13 cellular contexts compared by ENCODE assay signal in the genomic region with DNA sequence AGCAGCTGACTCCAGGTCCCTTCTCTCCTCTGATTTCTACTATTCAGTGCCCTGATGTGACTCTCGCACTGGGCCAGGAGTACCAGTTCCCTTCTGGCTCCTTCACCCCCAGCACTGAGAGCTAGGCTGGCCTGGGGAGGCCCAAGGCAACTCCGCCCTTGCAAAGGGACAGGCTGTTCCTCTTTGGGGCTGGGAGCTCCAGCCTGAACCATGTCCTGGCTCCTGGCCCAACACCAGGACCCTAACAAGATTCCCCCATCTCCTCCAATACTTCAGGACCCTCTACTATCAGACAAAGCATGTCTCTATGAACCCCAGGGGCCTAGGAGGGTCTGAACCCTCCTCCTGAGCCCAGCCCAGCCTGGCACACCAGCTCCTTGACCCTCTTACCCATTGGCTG. TPM values are rescaled to one million over a fixed set of nuclear protein-coding genes. Genes with fewer than 3 reads are reported as not detected.
A peak's percentile ranks its signal among the peaks of the same experiment; 100 is the strongest.
DNase-seq lines count a peak whose midpoint lies in the region; ATAC-seq and TF ChIP-seq lines count a peak whose summit lies in the region.
"Had no signal": no experiment of that assay in that cellular context is flagged by ENCODE, and none has a peak within 500 bp of the region (broad histone marks: within the 10 kb centered on the region; RNA-seq: fewer than 3 reads in every experiment).

No MANE protein-coding gene starts in this region.

- no TSS peak for BruUV-seq in A673 (replicated peaks; lab: Mats Ljungman, UMichigan)

- peak overlapping the region; percentile 55 for H2AK5ac ChIP-seq in trophoblast cell (ENCODE audit: low read length)

- H3K4me3 ChIP-seq in A673 (ENCODE audit: low read depth, low read length, poor library complexity, severe bottlenecking) (no peak overlapping the region), fibroblast of villous mesenchyme (ENCODE audit: low read depth, low read length) (peak overlapping the region; percentile 8), trophoblast cell (ENCODE audit: low read depth, low read length) (no peak overlapping the region)
- H3K4me3 ChIP-seq: psoas muscle had no signal

- DNase-seq in A673 (ENCODE audit: low spot score), result no peak
- peak; percentile 33 for DNase-seq in M059J (ENCODE audit: low read depth)
- DNase-seq in fibroblast of villous mesenchyme (ENCODE audit: low read depth), result peak; percentile 33
- no peak for DNase-seq in trophoblast cell
- DNase-seq in activated T-cell treated with anti-CD3 and anti-CD28 coated beads for 4 hours, result no peak
- no peak for DNase-seq in stimulated activated CD4-positive, alpha-beta T cell treated with anti-CD3 and anti-CD28 coated beads, Interleukin-2, amount 100 ng/mL, for 48 hours
- DNase-seq: activated CD8-positive, alpha-beta T cell treated with anti-CD3 and anti-CD28 coated beads for 36 hours; NCI-H1105; stimulated activated CD4-positive, alpha-beta T cell treated with anti-CD3 and anti-CD28 coated beads, Interleukin-2, amount 100 ng/mL, for 24 hours had no signal

- peak overlapping the region; percentile 55 for H2BK120ac ChIP-seq in trophoblast cell (ENCODE audit: insufficient read depth, low read length, poor library complexity)

- peak overlapping the region; percentile 38 for H3K14ac ChIP-seq in trophoblast cell (ENCODE audit: low read length)

- H4K91ac ChIP-seq in trophoblast cell (ENCODE audit: low read depth, low read length), result peak overlapping the region; percentile 48

- CTCF ChIA-PET in A673 (lab: Charles Lee), result interaction anchor here (0.6 to 1.6 kb wide), 8 partner anchors 13 to 1366 kb away, joined by 3 to 5 read pairs (median 3); a partner anchor contains a TSS

- peak overlapping the region; percentile 35 for H3K4ac ChIP-seq in trophoblast cell (ENCODE audit: low read depth, low read length)

- H3K4me2 ChIP-seq in trophoblast cell (ENCODE audit: low read length), result no peak overlapping the region

- peak overlapping the region; percentile 75 for H2BK12ac ChIP-seq in trophoblast cell (ENCODE audit: low read length)

- H3K9ac ChIP-seq in trophoblast cell (ENCODE audit: low read length), result no peak overlapping the region

- H3K79me1 ChIP-seq in trophoblast cell (ENCODE audit: low read length), result peaks cover 32% of the 10 kb centered on the region

- H4K8ac ChIP-seq in trophoblast cell (ENCODE audit: low read depth, low read length), result peak overlapping the region; percentile 0

- H2AFZ ChIP-seq in trophoblast cell (ENCODE audit: insufficient read depth, low read length, poor library complexity), result no peak overlapping the region

- H4K12ac ChIP-seq in trophoblast cell (ENCODE audit: low read depth, low read length), result no peak overlapping the region

- H2BK5ac ChIP-seq in trophoblast cell (ENCODE audit: low read depth, low read length, poor library complexity), result peak overlapping the region; percentile 25

- H3K27me3 ChIP-seq in A673 (replicated peaks; ENCODE audit: insufficient read depth, low read depth, low read length, poor library complexity) (no peaks in the 10 kb centered on the region), trophoblast cell (ENCODE audit: insufficient read depth, low read length) (no peaks in the 10 kb centered on the region)

- intact Hi-C loops in A673 (cut with micrococcal nuclease; ENCODE audit: unreplicated experiment), result no loop called here

- WGBS in trophoblast cell (ENCODE audit: extremely low coverage, insufficient coverage, insufficient read length), result no CpG with 5 or more reads among the region's 2 CpGs

- H3K27ac ChIP-seq in A673 (ENCODE audit: low read depth, low read length, poor library complexity, severe bottlenecking) (peak overlapping the region; percentile 43), trophoblast cell (ENCODE audit: low read depth, low read length) (peak overlapping the region; percentile 55)
- H3K27ac ChIP-seq: psoas muscle had no signal

- H3K79me2 ChIP-seq in trophoblast cell (ENCODE audit: control insufficient read depth, insufficient read depth, low read length, poor library complexity), result peaks cover 3% of the 10 kb centered on the region

- H3K4me1 ChIP-seq in A673 (ENCODE audit: insufficient read depth, low read length, poor library complexity, severe bottlenecking), result peaks cover 28% of the 10 kb centered on the region
- H3K4me1 ChIP-seq in trophoblast cell (ENCODE audit: control insufficient read depth in 1 of 2, insufficient read depth in 2 of 2, low read length in 2 of 2), result peaks cover 49 to 56% of the 10 kb centered on the region in 2 experiments

- POLR2A ChIA-PET in A673 (lab: Charles Lee; ENCODE audit: low non-redundant PET), result interaction anchor here (1.2 kb wide), 1 partner anchor 47 kb away, joined by 5 read pairs; no protein-coding TSS in a partner anchor

- H3K23ac ChIP-seq in trophoblast cell (ENCODE audit: low read length), result no peak overlapping the region

- no peaks in the 10 kb centered on the region for H3K9me3 ChIP-seq in A673 (ENCODE audit: low read depth, low read length, poor library complexity, severe bottlenecking)
- no peaks in the 10 kb centered on the region for H3K9me3 ChIP-seq in trophoblast cell (ENCODE audit: insufficient read depth, low read depth, low read length)
- H3K9me3 ChIP-seq: psoas muscle had no signal

- peak overlapping the region; percentile 31 for H3K18ac ChIP-seq in trophoblast cell (ENCODE audit: low read length)

- no peak for TF ChIP-seq CTCF in A673 (conservative IDR thresholded peaks at IDR 0.05; ENCODE audit: low read depth, low read length)
- no peak for TF ChIP-seq CTCF in fibroblast of villous mesenchyme (IDR thresholded peaks at IDR 0.05; ENCODE audit: insufficient read depth, low read depth, low read length)

- no peak for ATAC-seq in GM21526 (IDR thresholded peaks at IDR 0.05; ENCODE audit: low FRiP score, unreplicated experiment)
- no peak for ATAC-seq in HG03095 (IDR thresholded peaks at IDR 0.05; ENCODE audit: unreplicated experiment)
- ATAC-seq: activated CD8-positive, alpha-beta T cell treated with anti-CD3 and anti-CD28 coated beads for 36 hours had no signal

- H3K36me3 ChIP-seq in A673 (ENCODE audit: insufficient read depth, low read length, poor library complexity, severe bottlenecking) (no peaks in the 10 kb centered on the region), trophoblast cell (ENCODE audit: control insufficient read depth in 1 of 2, insufficient read depth in 2 of 2, low read length in 2 of 2) (peaks cover 3 to 10% of the 10 kb centered on the region in 2 experiments)

RNA-seq across cellular contexts. Expression of a gene that starts 12.6 kb away (rescaled TPM):
- total RNA-seq in A673 (2021), result 3.5 and 10.7 TPM in 2 replicates
- 40.1 and 70.3 TPM in 2 replicates for total RNA-seq in M059J (2014; rRNA removed; shearing (Covaris generic))
- total RNA-seq in fibroblast of villous mesenchyme, result 40.6 and 66.7 TPM in 2 replicates
- polyA plus RNA-seq in trophoblast cell (2013), result 53.7 and 54.2 TPM in 2 replicates
- total RNA-seq: activated CD8-positive, alpha-beta T cell treated with anti-CD3 and anti-CD28 coated beads for 36 hours; activated T-helper 2 cell treated with anti-CD3 and anti-CD28 coated beads, Interferon-gamma antibody, Interleukin-2, Interleukin-4, amounts not matched to agents 10 μg/mL and 5 μg/mL and 100 μg/mL, durations not matched to agents 14 hours and 24 hours and 36 hours had no signal

RNA-seq across cellular contexts. Expression of a gene that starts 57.2 kb away (rescaled TPM):
- 139 and 145 TPM in 2 replicates for total RNA-seq in A673 (2021)
- 38.4 and 73.4 TPM in 2 replicates for total RNA-seq in M059J (2014; rRNA removed; shearing (Covaris generic))
- 50.1 and 63.1 TPM in 2 replicates for total RNA-seq in fibroblast of villous mesenchyme
- polyA plus RNA-seq in trophoblast cell (2013), result 79.6 and 80.8 TPM in 2 replicates

Comparison
In these comparisons a context has a peak if more than half of its experiments do, and no peak if none do; other contexts are left out.
1. DNase-seq: peak in M059J (single experiment) and fibroblast of villous mesenchyme (single experiment); none in A673 (single experiment), trophoblast cell (0 of 2), activated T-cell treated with anti-CD3 and anti-CD28 coated beads for 4 hours (single experiment) and stimulated activated CD4-positive, alpha-beta T cell treated with anti-CD3 and anti-CD28 coated beads, Interleukin-2, amount 100 ng/mL, for 48 hours (0 of 2).